Comparison of ENCODE assay signal across 20 cellular contexts in the genomic region with DNA sequence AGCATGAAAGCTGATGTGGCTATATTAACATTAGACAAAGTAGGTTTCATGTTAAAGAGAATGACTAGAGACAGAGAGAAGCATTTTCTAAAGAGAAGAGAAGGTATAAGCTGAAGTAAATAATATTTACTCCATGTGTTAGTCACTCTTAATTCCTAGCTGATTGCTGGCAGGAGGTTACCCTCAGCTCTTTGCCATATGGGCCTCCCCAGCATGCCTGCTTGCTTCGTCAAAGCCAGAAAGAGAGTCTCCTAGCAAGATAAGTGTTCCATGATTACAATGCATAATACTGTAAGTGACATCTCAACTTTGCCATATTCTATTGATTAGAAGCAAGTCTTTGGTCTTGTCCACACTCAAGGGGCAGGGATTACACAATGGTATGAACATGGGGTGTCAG.
"Had no signal": no experiment of that assay in that cellular context is flagged by ENCODE, and none has a peak within 500 bp of the region (broad histone marks: within the 10 kb centered on the region; RNA-seq: fewer than 3 reads in every experiment).

No MANE protein-coding gene starts in this region.

- H3K9me3 ChIP-seq: pancreas, suprapubic skin had no signal

- H3K36me3 Mint-ChIP-seq: memory B cell; naive thymus-derived CD4-positive, alpha-beta T cell; type B pancreatic cell had no signal

- H3K4me3 Mint-ChIP-seq: activated naive CD8-positive, alpha-beta T cell treated with anti-CD3 and anti-CD28 coated beads, Interleukin-2, amount 50 U/mL, for 24 hours; memory B cell; naive thymus-derived CD4-positive, alpha-beta T cell; type B pancreatic cell had no signal

- H3K4me3 ChIP-seq: left ventricle myocardium inferior, mucosa of descending colon, pancreas, suprapubic skin had no signal

- H3K4me1 Mint-ChIP-seq: activated naive CD8-positive, alpha-beta T cell treated with anti-CD3 and anti-CD28 coated beads, Interleukin-2, amount 50 U/mL, for 24 hours; memory B cell; naive thymus-derived CD4-positive, alpha-beta T cell had no signal

- H3K27me3 ChIP-seq: pancreas, suprapubic skin had no signal

- DNase-seq: activated CD4-positive, alpha-beta T cell treated with anti-CD3 and anti-CD28 coated beads for 1 hour; activated CD4-positive, alpha-beta T cell treated with anti-CD3 and anti-CD28 coated beads, Interleukin-2, amount 50 U/mL, for 4 hours; activated naive CD4-positive, alpha-beta T cell treated with Interleukin-2 at 50 U/mL for 16 hours; activated naive CD8-positive, alpha-beta T cell treated with anti-CD3 and anti-CD28 coated beads, Interleukin-2, amount 50 U/mL, for 24 hours; activated T-cell treated with anti-CD3 and anti-CD28 coated beads for 4 hours; hippocampal formation; left ventricle myocardium inferior; mucosa of descending colon; naive thymus-derived CD4-positive, alpha-beta T cell; pancreas; stimulated activated CD4-positive, alpha-beta T cell treated with anti-CD3 and anti-CD28 coated beads, Interleukin-15, amount 100 ng/mL, for 24 hours; stimulated activated CD4-positive, alpha-beta T cell treated with anti-CD3 and anti-CD28 coated beads, Interleukin-4, amount 100 ng/mL, for 1 hour; stimulated activated naive CD4-positive, alpha-beta T cell treated with Interleukin-2 at 50 U/mL for 16 hours; T1000 had no signal

- H3K9me3 Mint-ChIP-seq: type B pancreatic cell had no signal

- H3K27ac Mint-ChIP-seq: activated naive CD8-positive, alpha-beta T cell treated with anti-CD3 and anti-CD28 coated beads, Interleukin-2, amount 50 U/mL, for 24 hours; memory B cell; naive thymus-derived CD4-positive, alpha-beta T cell; type B pancreatic cell had no signal

- ATAC-seq: activated naive CD8-positive, alpha-beta T cell treated with anti-CD3 and anti-CD28 coated beads, Interleukin-2, amount 50 U/mL, for 24 hours; esophagus mucosa; mucosa of descending colon; naive thymus-derived CD4-positive, alpha-beta T cell; pancreas had no signal

- H3K36me3 ChIP-seq: left ventricle myocardium inferior, pancreas, suprapubic skin had no signal

- FAIRE-seq: astrocyte, colon, pancreas had no signal

- H3K27me3 Mint-ChIP-seq: activated naive CD8-positive, alpha-beta T cell treated with anti-CD3 and anti-CD28 coated beads, Interleukin-2, amount 50 U/mL, for 24 hours; memory B cell had no signal
